ENCODE assay signal across 8 cellular contexts in genomic region chr21:15063081-15063820, GRCh38. TPM values are rescaled to one million over a fixed set of nuclear protein-coding genes. Genes with fewer than 3 reads are reported as not detected.
DNase-seq lines count a peak whose midpoint lies in the region; TF ChIP-seq lines count a peak whose summit lies in the region.

No MANE protein-coding gene starts in this region.

- peaks cover 34% of the 10 kb centered on the region for H3K4me1 ChIP-seq in iPS-20b (ENCODE audit: insufficient read depth, low read length)

- in situ Hi-C loops in Caki2 (cut with HindIII; ENCODE audit: low pct_unique_long_range_greater_than_20kb, low sequenced_read_pairs), result no loop called here

- CTCF ChIA-PET in GM10248 (lab: Yijun Ruan, JAX), result interaction anchor here (1.6 kb wide), 1 partner anchor 419 kb away, joined by 3 read pairs; no protein-coding TSS in a partner anchor

- H3K9me3 ChIP-seq in iPS-20b (ENCODE audit: insufficient read depth, low read depth, low read length), result no peaks in the 10 kb centered on the region

- H3K27me3 ChIP-seq in iPS-20b (ENCODE audit: insufficient read depth, low read length), result peaks cover 35% of the 10 kb centered on the region

- H3K36me3 ChIP-seq in iPS-20b (ENCODE audit: insufficient read depth, low read depth, low read length), result no peaks in the 10 kb centered on the region

- POLR2A ChIA-PET in GM10248 (lab: Yijun Ruan, JAX), result no interaction called here

- TF ChIP-seq CTCF in GM10248 (IDR thresholded peaks at IDR 0.05; ENCODE audit: control extremely low read depth, extremely low read depth, low read depth, missing control alignments), result no peak

- no peak overlapping the region for H3K27ac ChIP-seq in iPS-20b (ENCODE audit: low read length)

- peak overlapping the region; percentile 68; the same call in 1 of the 2 replicates for H3K9ac ChIP-seq in iPS-20b (ENCODE audit: low read depth, low read length)

- peak overlapping the region; percentile 87 for H3K4me3 ChIP-seq in iPS-20b (ENCODE audit: low read length)

- peak; percentile 61 for DNase-seq in Caki2 (ENCODE audit: low read depth)
- DNase-seq in NCI-H1105 treated with DMSO at 0.1 percent for 48 hours (lab: John Stamatoyannopoulos, UW), result peak; percentile 60
- peak; percentile 49 for DNase-seq in activated naive CD4-positive, alpha-beta T cell treated with anti-CD3 and anti-CD28 coated beads, Interleukin-2, amount 50 U/mL, for 16 hours
- peak; percentile 16 for DNase-seq in stimulated activated CD4-positive, alpha-beta T cell treated with anti-CD3 and anti-CD28 coated beads, Interleukin-1b, Interleukin-23, amount 100 ng/mL, for 48 hours
- no peak for DNase-seq in GM10248 (ENCODE audit: extremely low spot score)
- DNase-seq in T1000 (lab: John Stamatoyannopoulos, UW), result no peak
- no peak for DNase-seq in NK-92 (lab: John Stamatoyannopoulos, UW; ENCODE audit: unreplicated experiment)

RNA-seq across cellular contexts. Expression of gene NRIP1, which starts 1.5 kb away (rescaled TPM):
- total RNA-seq in Caki2 (2014; rRNA removed; shearing (Covaris generic); ENCODE audit: low replicate concordance), result 45.4 and 50.4 TPM in 2 replicates

Comparison
In these comparisons a context has a peak if more than half of its experiments do, and no peak if none do; other contexts are left out.
1. DNase-seq: peak in Caki2 (single experiment), NCI-H1105 treated with DMSO at 0.1 percent for 48 hours (single experiment), activated naive CD4-positive, alpha-beta T cell treated with anti-CD3 and anti-CD28 coated beads, Interleukin-2, amount 50 U/mL, for 16 hours (single experiment) and stimulated activated CD4-positive, alpha-beta T cell treated with anti-CD3 and anti-CD28 coated beads, Interleukin-1b, Interleukin-23, amount 100 ng/mL, for 48 hours (single experiment); none in GM10248 (single experiment), T1000 (single experiment) and NK-92 (single experiment).